In the genomic region with DNA sequence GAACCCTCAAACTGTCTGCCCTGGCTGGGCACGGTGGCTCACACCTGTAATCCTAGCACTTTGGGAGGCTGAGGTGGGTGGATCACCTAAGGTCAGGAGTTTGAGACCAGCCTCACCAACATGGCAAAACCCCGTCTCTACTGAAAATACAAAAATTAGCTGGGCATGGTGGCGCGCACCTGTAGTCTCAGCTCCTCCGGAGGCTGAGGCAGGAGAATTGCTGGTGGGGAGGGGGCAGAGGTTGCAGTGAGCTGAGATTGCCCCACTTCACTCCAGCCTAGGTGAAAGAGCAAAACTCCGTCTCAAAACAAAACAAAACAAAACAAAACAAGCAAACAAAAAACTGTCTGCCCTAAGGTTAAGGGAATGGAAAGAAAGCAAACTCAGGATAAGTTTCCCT, we compare ENCODE assay signal across 7 cellular contexts.
DNase-seq lines count a peak whose midpoint lies in the region; ATAC-seq and TF ChIP-seq lines count a peak whose summit lies in the region.
"Not testable (repeated sequence)": the region's sequence is repeated elsewhere in the genome, so short reads cannot be mapped to it uniquely, and the experiment has no call there.

No MANE protein-coding gene starts in this region.

- H4K20me1 ChIP-seq in OCI-LY7 (ENCODE audit: insufficient read depth, low read length) = not testable (repeated sequence)

- POLR2A ChIA-PET in CD4-positive, alpha-beta T cell (lab: Charles Lee) = interaction anchor here (1.0 to 1.3 kb wide), 2 partner anchors 11 to 116 kb away, joined by 3 to 5 read pairs; no protein-coding TSS in a partner anchor
- POLR2A ChIA-PET in OCI-LY7 (lab: Charles Lee) = interaction anchor here (1.2 to 3.3 kb wide), 4 partner anchors 10 to 92 kb away, joined by 3 to 24 read pairs (median 7); no protein-coding TSS in a partner anchor
- POLR2A ChIA-PET in activated CD4-positive, alpha-beta T cell treated with anti-CD3 and anti-CD28 coated beads, Interleukin-2, amount 10 ng/mL, durations not matched to agents 7 days and 5 days (lab: Charles Lee) = interaction anchor here (0.5 kb wide), 1 partner anchor 11 kb away, joined by 5 read pairs; no protein-coding TSS in a partner anchor

- H3K27ac Mint-ChIP-seq in CD4-positive, alpha-beta T cell = peak overlapping the region; percentile 85
- peak overlapping the region; percentile 95 for H3K27ac Mint-ChIP-seq in activated CD4-positive, alpha-beta T cell treated with anti-CD3 and anti-CD28 coated beads, Interleukin-2, amount 10 ng/mL, durations not matched to agents 7 days and 5 days
- peak overlapping the region; percentile 50 for H3K27ac Mint-ChIP-seq in dendritic cell treated with granulocyte-macrophage colony-stimulating factor and Interleukin-4, amounts not matched to agents 40 ng/mL and 50 ng/mL, for 4 days
- peak overlapping the region; percentile 85 to 89 for H3K27ac Mint-ChIP-seq in natural killer cell treated with Interleukin-12 subunit alpha and Interleukin-12 subunit beta and Interleukin-15 and Interleukin-18, amount 100 ng/mL, for 72 hours

- H3K9me3 ChIP-seq in CD4-positive, alpha-beta T cell (ENCODE audit: control insufficient read depth, low read length) = not testable (repeated sequence)
- peaks cover 19% of the 10 kb centered on the region for H3K9me3 ChIP-seq in OCI-LY7 (ENCODE audit: low read length)

- H2AFZ ChIP-seq in OCI-LY7 (ENCODE audit: low read length) = peak overlapping the region; percentile 57; the same call in 1 of the 2 replicates

- H3K9me2 ChIP-seq in OCI-LY7 (ENCODE audit: insufficient read depth, low read length) = not testable (repeated sequence)

- CTCF ChIA-PET in CD4-positive, alpha-beta T cell (lab: Charles Lee) = interaction anchor here (1.1 kb wide), 1 partner anchor 88 kb away, joined by 3 read pairs; no protein-coding TSS in a partner anchor
- CTCF ChIA-PET in OCI-LY7 (lab: Charles Lee; ENCODE audit: unreplicated experiment) = interaction anchor here (0.6 kb wide), 1 partner anchor 46 kb away, joined by 3 read pairs; no protein-coding TSS in a partner anchor
- CTCF ChIA-PET in activated CD4-positive, alpha-beta T cell treated with anti-CD3 and anti-CD28 coated beads, Interleukin-2, amount 10 ng/mL, durations not matched to agents 7 days and 5 days (lab: Charles Lee) = interaction anchor here (0.5 to 1.1 kb wide), 2 partner anchors 9 to 440 kb away, joined by 3 read pairs; no protein-coding TSS in a partner anchor

- not testable (repeated sequence) for H3K79me2 ChIP-seq in OCI-LY7 (ENCODE audit: insufficient read depth, low read depth, low read length)

- H3K4me3 ChIP-seq in OCI-LY7 (ENCODE audit: low read depth, low read length, poor library complexity, severe bottlenecking) = peak overlapping the region; percentile 39

- BruUV-seq in OCI-LY7 (replicated peaks; lab: Mats Ljungman, UMichigan) = TSS peak; percentile 99

- not testable (repeated sequence) for H3K27me3 ChIP-seq in CD4-positive, alpha-beta T cell (ENCODE audit: control insufficient read depth, insufficient read depth, low read length)

- H3K9me3 Mint-ChIP-seq in CD4-positive, alpha-beta T cell; natural killer cell treated with Interleukin-12 subunit alpha and Interleukin-12 subunit beta and Interleukin-15 and Interleukin-18, amount 100 ng/mL, for 72 hours: not testable (repeated sequence)
- H3K9me3 Mint-ChIP-seq in activated CD4-positive, alpha-beta T cell treated with anti-CD3 and anti-CD28 coated beads, Interleukin-2, amount 10 ng/mL, durations not matched to agents 7 days and 5 days = peaks cover 17% of the 10 kb centered on the region
- H3K9me3 Mint-ChIP-seq in dendritic cell treated with granulocyte-macrophage colony-stimulating factor and Interleukin-4, amounts not matched to agents 40 ng/mL and 50 ng/mL, for 4 days = peaks cover 15% of the 10 kb centered on the region

- not testable (repeated sequence) for H3K27me3 Mint-ChIP-seq in CD4-positive, alpha-beta T cell; activated CD4-positive, alpha-beta T cell treated with anti-CD3 and anti-CD28 coated beads, Interleukin-2, amount 10 ng/mL, durations not matched to agents 7 days and 5 days; natural killer cell treated with Interleukin-12 subunit alpha and Interleukin-12 subunit beta and Interleukin-15 and Interleukin-18, amount 100 ng/mL, for 72 hours
- peaks cover 11% of the 10 kb centered on the region for H3K27me3 Mint-ChIP-seq in dendritic cell treated with granulocyte-macrophage colony-stimulating factor and Interleukin-4, amounts not matched to agents 40 ng/mL and 50 ng/mL, for 4 days

- H3K4me3 Mint-ChIP-seq in CD4-positive, alpha-beta T cell = peak overlapping the region; percentile 73
- H3K4me3 Mint-ChIP-seq in activated CD4-positive, alpha-beta T cell treated with anti-CD3 and anti-CD28 coated beads, Interleukin-2, amount 10 ng/mL, durations not matched to agents 7 days and 5 days = peak overlapping the region; percentile 52
- H3K4me3 Mint-ChIP-seq in dendritic cell treated with granulocyte-macrophage colony-stimulating factor and Interleukin-4, amounts not matched to agents 40 ng/mL and 50 ng/mL, for 4 days = peak overlapping the region; percentile 23
- H3K4me3 Mint-ChIP-seq in natural killer cell treated with Interleukin-12 subunit alpha and Interleukin-12 subunit beta and Interleukin-15 and Interleukin-18, amount 100 ng/mL, for 72 hours = peak overlapping the region; percentile 83

- intact Hi-C loops in CD4-positive, alpha-beta T cell (cut with DNase I, micrococcal nuclease); dendritic cell treated with granulocyte-macrophage colony-stimulating factor and Interleukin-4, amounts not matched to agents 40 ng/mL and 50 ng/mL, for 4 days (cut with micrococcal nuclease): not testable (repeated sequence)
- intact Hi-C loops in OCI-LY7 (cut with micrococcal nuclease; ENCODE audit: unreplicated experiment) = loop anchor here (1.0 to 2.0 kb wide), 6 partner anchors 11 to 295 kb away; partner anchors contain the start of gene DCLRE1C

- not testable (repeated sequence) for H3K36me3 Mint-ChIP-seq in CD4-positive, alpha-beta T cell (ENCODE audit: low read depth); dendritic cell treated with granulocyte-macrophage colony-stimulating factor and Interleukin-4, amounts not matched to agents 40 ng/mL and 50 ng/mL, for 4 days (ENCODE audit: low read depth)
- H3K36me3 Mint-ChIP-seq in activated CD4-positive, alpha-beta T cell treated with anti-CD3 and anti-CD28 coated beads, Interleukin-2, amount 10 ng/mL, durations not matched to agents 7 days and 5 days (ENCODE audit: low read depth) = peaks cover 34% of the 10 kb centered on the region
- H3K36me3 Mint-ChIP-seq in natural killer cell treated with Interleukin-12 subunit alpha and Interleukin-12 subunit beta and Interleukin-15 and Interleukin-18, amount 100 ng/mL, for 72 hours = peaks cover 23% of the 10 kb centered on the region

- peaks cover 64% of the 10 kb centered on the region for H3K4me1 Mint-ChIP-seq in CD4-positive, alpha-beta T cell (ENCODE audit: low read depth)
- peaks cover 83% of the 10 kb centered on the region for H3K4me1 Mint-ChIP-seq in activated CD4-positive, alpha-beta T cell treated with anti-CD3 and anti-CD28 coated beads, Interleukin-2, amount 10 ng/mL, durations not matched to agents 7 days and 5 days
- peaks cover 77% of the 10 kb centered on the region for H3K4me1 Mint-ChIP-seq in dendritic cell treated with granulocyte-macrophage colony-stimulating factor and Interleukin-4, amounts not matched to agents 40 ng/mL and 50 ng/mL, for 4 days (ENCODE audit: low read depth)
- peaks cover 84 to 96% of the 10 kb centered on the region in 2 donors for H3K4me1 Mint-ChIP-seq in natural killer cell treated with Interleukin-12 subunit alpha and Interleukin-12 subunit beta and Interleukin-15 and Interleukin-18, amount 100 ng/mL, for 72 hours (ENCODE audit: low read depth in 2 of 2)

- peaks cover 20% of the 10 kb centered on the region for H3K36me3 ChIP-seq in OCI-LY7 (ENCODE audit: insufficient read depth, low read length)

- H3K27ac ChIP-seq in CD4-positive, alpha-beta T cell (ENCODE audit: low read depth, low read length) = peak overlapping the region; percentile 46
- peak overlapping the region; percentile 96 for H3K27ac ChIP-seq in OCI-LY7 (ENCODE audit: low read depth, low read length, poor library complexity, severe bottlenecking)

- not testable (repeated sequence) for ATAC-seq in CD4-positive, alpha-beta T cell (ENCODE audit: poor library complexity)
- peak; percentile 0 for ATAC-seq in GM21515 (IDR thresholded peaks at IDR 0.05; ENCODE audit: unreplicated experiment)
- ATAC-seq in natural killer cell treated with Interleukin-12 subunit alpha and Interleukin-12 subunit beta and Interleukin-15 and Interleukin-18, amount 100 ng/mL, for 72 hours = peak in 1 of 2 donors; percentile 25

- TF ChIP-seq CTCF in CD4-positive, alpha-beta T cell (IDR thresholded peaks at IDR 0.05); OCI-LY7 (conservative IDR thresholded peaks at IDR 0.05; ENCODE audit: low read length): not testable (repeated sequence)

- peaks cover 79% of the 10 kb centered on the region for H3K4me1 ChIP-seq in OCI-LY7 (ENCODE audit: insufficient read depth, low read length, poor library complexity, severe bottlenecking)

- not testable (repeated sequence) for DNase-seq in CD4-positive, alpha-beta T cell; OCI-LY7 (ENCODE audit: low spot score); activated CD4-positive, alpha-beta T cell treated with anti-CD3 and anti-CD28 coated beads, Interleukin-2, amount 10 ng/mL, durations not matched to agents 7 days and 5 days; natural killer cell treated with Interleukin-12 subunit alpha and Interleukin-12 subunit beta and Interleukin-15 and Interleukin-18, amount 100 ng/mL, for 72 hours (ENCODE audit: low spot score)
- DNase-seq in activated naive CD4-positive, alpha-beta T cell treated with Interleukin-2 at 50 U/mL for 16 hours = peak; percentile 11

- H3K4me2 ChIP-seq in OCI-LY7 (ENCODE audit: low read length) = peak overlapping the region; percentile 80

Comparison
In these comparisons a context has a peak if more than half of its experiments do, and no peak if none do; other contexts are left out.
1. H3K4me3 Mint-ChIP-seq: peak in every context shown above with its lines; median percentile 83 in natural killer cell treated with Interleukin-12 subunit alpha and Interleukin-12 subunit beta and Interleukin-15 and Interleukin-18, amount 100 ng/mL, for 72 hours; 73 in CD4-positive, alpha-beta T cell; 52 in activated CD4-positive, alpha-beta T cell treated with anti-CD3 and anti-CD28 coated beads, Interleukin-2, amount 10 ng/mL, durations not matched to agents 7 days and 5 days; 23 in dendritic cell treated with granulocyte-macrophage colony-stimulating factor and Interleukin-4, amounts not matched to agents 40 ng/mL and 50 ng/mL, for 4 days.